ENCODE assay signal across 8 cellular contexts in the genomic region with DNA sequence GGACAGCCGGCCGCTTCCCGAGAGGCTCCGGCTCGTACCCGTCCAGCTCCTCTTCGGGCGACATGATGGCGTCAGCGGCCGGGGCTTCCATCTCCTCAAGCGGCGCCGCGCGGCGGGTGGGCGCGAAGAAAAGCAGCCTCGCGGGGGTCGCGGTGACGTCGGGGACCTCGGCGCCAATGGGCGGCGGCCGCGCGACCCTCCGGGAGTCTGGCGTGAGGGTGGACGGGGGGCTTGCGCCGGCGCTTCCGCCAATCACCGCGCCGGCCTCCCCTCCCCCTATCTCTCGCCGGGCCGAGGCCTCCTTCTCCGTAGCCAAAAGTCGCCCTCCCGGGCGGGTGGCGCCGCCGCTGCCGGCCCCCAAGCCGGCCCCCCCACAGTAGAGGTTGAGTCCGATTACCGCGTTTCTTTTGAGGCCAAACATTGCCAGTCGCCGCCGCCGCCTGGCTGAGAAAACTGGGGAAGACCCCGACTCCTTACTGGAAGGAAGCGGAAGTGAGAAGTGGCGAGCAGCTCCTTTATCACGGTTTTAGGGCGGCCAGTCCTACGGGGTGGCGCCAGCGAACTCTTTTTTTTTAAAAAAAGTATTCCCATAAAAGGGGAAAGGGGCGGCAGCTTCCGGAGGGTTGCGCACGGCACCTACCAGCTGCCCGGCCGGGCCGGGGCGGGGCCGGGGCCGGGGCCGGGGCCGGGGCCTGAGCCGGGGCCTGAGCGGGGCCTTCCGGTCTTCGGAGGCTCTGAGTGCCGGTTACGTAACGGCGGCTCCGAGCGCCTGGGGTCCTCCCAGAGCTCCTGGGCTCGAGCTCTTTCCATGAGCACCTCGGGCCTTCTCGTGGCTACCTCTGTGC. TPM values are rescaled to one million over a fixed set of nuclear protein-coding genes. Genes with fewer than 3 reads are reported as not detected.
A peak's percentile ranks its signal among the peaks of the same experiment; 100 is the strongest.
DNase-seq lines count a peak whose midpoint lies in the region; ATAC-seq and TF ChIP-seq lines count a peak whose summit lies in the region.

A gene (minus strand): TSS at position 501 of the 845 bp plus-strand sequence. CDS start 80 bp downstream, at position 421.

- H3K9me3 ChIP-seq in T-helper 17 cell (ENCODE audit: control insufficient read depth, low read length, poor library complexity, severe bottlenecking) (peaks cover 9% of the 10 kb centered on the region), left ventricle myocardium inferior (replicated peaks) (no peaks in the 10 kb centered on the region), prostate gland (no peaks in the 10 kb centered on the region)

- H3K36me3 Mint-ChIP-seq in T-helper 17 cell (ENCODE audit: low read depth) = peaks cover 21% of the 10 kb centered on the region

- TF ChIP-seq POLR2A in GM15510 (IDR thresholded peaks at IDR 0.05; ENCODE audit: borderline replicate concordance, extremely low read depth, insufficient read length) (peak; percentile 99), prostate gland (IDR thresholded peaks at IDR 0.05) (peak; percentile 86)

- peak within 1 kb of the TSS; percentile 99 for H3K27ac Mint-ChIP-seq in T-helper 17 cell

- peaks cover 35% of the 10 kb centered on the region for H3K4me1 Mint-ChIP-seq in T-helper 17 cell

- no peak for TF ChIP-seq CTCF in left ventricle myocardium inferior (IDR thresholded peaks at IDR 0.05; ENCODE audit: borderline replicate concordance)
- peak in 2 of 4 experiments; percentile 45 to 64 for TF ChIP-seq CTCF in prostate gland (IDR thresholded peaks at IDR 0.05)

- peaks cover 55% of the 10 kb centered on the region for H3K4me1 ChIP-seq in left ventricle myocardium inferior
- H3K4me1 ChIP-seq in prostate gland (replicated peaks) = no peaks in the 10 kb centered on the region

- H3K27ac ChIP-seq in left ventricle myocardium inferior (replicated peaks) = peak within 1 kb of the TSS; percentile 96
- H3K27ac ChIP-seq in prostate gland = peak within 1 kb of the TSS; percentile 98 to 100

- ATAC-seq in HG02870 (IDR thresholded peaks at IDR 0.05; ENCODE audit: unreplicated experiment) (peak; percentile 88), T-helper 17 cell (peak; percentile 85)

- H3K4me3 Mint-ChIP-seq in T-helper 17 cell = peak within 1 kb of the TSS; percentile 94

- H3K36me3 ChIP-seq in left ventricle myocardium inferior (peaks cover 46% of the 10 kb centered on the region), prostate gland (no peaks in the 10 kb centered on the region)

- no peaks in the 10 kb centered on the region for H3K27me3 ChIP-seq in left ventricle myocardium inferior (ENCODE audit: low read depth)
- H3K27me3 ChIP-seq in prostate gland (replicated peaks; ENCODE audit: insufficient read depth) = no peaks in the 10 kb centered on the region

- no peaks in the 10 kb centered on the region for H3K27me3 Mint-ChIP-seq in T-helper 17 cell

- intact Hi-C loops in left ventricle myocardium inferior (cut with micrococcal nuclease) = loop anchor here (5.0 kb wide), 1 partner anchor 43 kb away; no protein-coding TSS in a partner anchor
- intact Hi-C loops in prostate gland (cut with DNase I) = loop anchor here (2.0 to 5.0 kb wide), 2 partner anchors 17 to 48 kb away; a partner anchor contains a TSS

- peak within 1 kb of the TSS; percentile 81 for H3K4me3 ChIP-seq in left ventricle myocardium inferior
- peak within 1 kb of the TSS; percentile 88 to 93 for H3K4me3 ChIP-seq in prostate gland

- under 1% methylated on average over 79 of the region's 94 CpGs for WGBS in prostate gland

- DNase-seq in NCI-H1694 (lab: John Stamatoyannopoulos, UW) (peak; percentile 97), T-helper 17 cell (peak; percentile 72 to 81 (median 78)), amygdala (lab: John Stamatoyannopoulos, UW) (peak in 55 of 56 donors; percentile 58 to 95 (median 86)), left ventricle myocardium inferior (peak; percentile 95), prostate gland (ENCODE audit: low spot score) (peak; percentile 93), ureter (ENCODE audit: low spot score) (peak; percentile 95)

RNA-seq across cellular contexts. Expression of the gene that starts here (rescaled TPM):
- total RNA-seq in T-helper 17 cell (1,000 to 10,000 TPM in 1 of 2 donors, 100 to 1,000 TPM in 1; 776 to 1,091 TPM), left ventricle myocardium inferior (97.0 TPM), prostate gland (100 to 1,000 TPM; 161 to 168 TPM), ureter (159 TPM)

Comparison
In these comparisons a context has a peak if more than half of its experiments do, and no peak if none do; other contexts are left out.
1. Peak in every context shown above with its lines: DNase-seq, ATAC-seq, H3K4me3 ChIP-seq and H3K27ac ChIP-seq.